1 cellular context compared by ENCODE assay signal in the genomic region with DNA sequence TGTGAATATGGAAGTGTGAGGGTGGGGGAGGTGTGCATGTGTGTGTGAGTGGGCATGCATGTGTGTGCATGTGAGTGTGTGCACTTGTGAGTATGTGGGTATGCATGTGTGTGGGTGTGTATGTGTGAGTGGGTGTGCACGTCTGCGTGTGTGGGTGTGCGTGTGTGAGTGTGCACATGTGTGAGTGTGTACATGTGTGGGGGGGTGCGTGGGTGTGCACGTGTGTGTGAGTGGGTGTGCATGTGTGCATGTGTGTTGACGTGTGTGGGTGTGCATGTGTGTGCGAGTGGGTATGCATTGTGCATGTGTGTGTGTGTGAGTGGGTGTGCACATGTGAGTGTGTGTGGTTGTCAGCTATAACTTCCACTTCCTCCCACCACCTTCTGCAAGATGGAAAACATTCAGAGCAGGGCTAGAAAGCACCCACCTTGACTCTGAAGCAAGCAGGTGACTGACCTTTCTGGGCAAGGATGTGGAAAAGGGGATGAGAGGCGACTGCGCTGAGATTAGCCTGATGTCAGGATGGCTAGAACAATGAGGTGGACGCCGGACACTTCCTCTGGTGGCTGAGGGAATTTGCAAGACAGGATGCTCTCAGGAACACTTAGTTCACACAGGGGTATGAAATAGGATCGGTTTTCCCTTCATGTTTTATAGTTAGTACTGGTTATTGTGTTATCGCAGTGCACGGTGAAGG.
TF ChIP-seq lines count a peak whose summit lies in the region.

No MANE protein-coding gene starts in this region.

TF ChIP-seq in HepG2, 621 proteins besides CTCF, POLR2A, EP300 and RAD21:
- TF ChIP-seq, protein P1, sequence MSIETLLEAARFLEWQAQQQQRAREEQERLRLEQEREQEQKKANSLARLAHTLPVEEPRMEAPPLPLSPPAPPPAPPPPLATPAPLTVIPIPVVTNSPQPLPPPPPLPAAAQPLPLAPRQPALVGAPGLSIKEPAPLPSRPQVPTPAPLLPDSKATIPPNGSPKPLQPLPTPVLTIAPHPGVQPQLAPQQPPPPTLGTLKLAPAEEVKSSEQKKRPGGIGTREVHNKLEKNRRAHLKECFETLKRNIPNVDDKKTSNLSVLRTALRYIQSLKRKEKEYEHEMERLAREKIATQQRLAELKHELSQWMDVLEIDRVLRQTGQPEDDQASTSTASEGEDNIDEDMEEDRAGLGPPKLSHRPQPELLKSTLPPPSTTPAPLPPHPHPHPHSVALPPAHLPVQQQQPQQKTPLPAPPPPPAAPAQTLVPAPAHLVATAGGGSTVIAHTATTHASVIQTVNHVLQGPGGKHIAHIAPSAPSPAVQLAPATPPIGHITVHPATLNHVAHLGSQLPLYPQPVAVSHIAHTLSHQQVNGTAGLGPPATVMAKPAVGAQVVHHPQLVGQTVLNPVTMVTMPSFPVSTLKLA (IDR thresholded peaks at IDR 0.05) = peak; percentile 99
- TF ChIP-seq ZNF850 (CRISPR knock-in tag; conservative IDR thresholded peaks at IDR 0.05) (no peak), RFX3 (CRISPR knock-in tag; IDR thresholded peaks at IDR 0.05) (no peak)
TF ChIP-seq in HepG2: peak in this region for 1.
